In the genomic region with DNA sequence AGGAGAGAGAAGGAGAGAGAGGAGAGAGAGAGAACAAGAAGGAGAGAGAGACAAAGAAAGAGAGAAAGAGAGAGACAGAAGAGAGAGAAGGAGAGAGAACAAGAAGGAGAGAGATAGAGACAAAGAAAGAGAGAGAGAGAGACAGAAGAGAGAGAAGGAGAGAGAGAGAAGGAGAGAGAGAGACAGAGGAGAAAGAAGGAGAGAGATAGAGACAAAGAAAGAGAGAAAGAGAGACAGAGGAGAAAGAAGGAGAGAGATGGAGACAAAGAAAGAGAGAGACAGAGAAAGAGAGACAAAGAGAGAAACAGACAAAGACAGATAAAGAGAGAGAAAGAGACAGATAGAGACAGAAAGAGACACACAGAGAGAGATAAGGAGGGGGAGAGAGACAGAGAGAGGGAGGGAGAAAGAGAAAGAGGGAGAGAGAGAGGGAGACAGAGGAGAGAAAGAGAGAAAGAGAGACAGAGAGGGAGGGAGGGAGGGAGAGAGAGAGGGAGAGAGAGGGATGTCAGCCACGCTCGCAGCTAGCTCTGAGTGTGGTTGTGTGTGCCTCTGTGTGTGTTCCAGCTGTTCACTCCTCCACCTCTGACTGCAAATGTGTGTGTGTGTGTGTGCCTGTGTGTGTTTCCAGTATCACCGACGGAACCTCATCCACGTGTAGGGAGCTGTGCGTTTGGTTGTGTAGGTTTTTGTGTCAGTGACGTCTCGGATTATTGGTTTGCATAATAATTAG, we compare ENCODE assay signal across 21 cellular contexts.
DNase-seq lines count a peak whose midpoint lies in the region; ATAC-seq and TF ChIP-seq lines count a peak whose summit lies in the region.
"Had no signal": no experiment of that assay in that cellular context is flagged by ENCODE, and none has a peak within 500 bp of the region (broad histone marks: within the 10 kb centered on the region; RNA-seq: fewer than 3 reads in every experiment).

No MANE protein-coding gene starts in this region.

- ATAC-seq in WTC11 (no peak), GM21423 (IDR thresholded peaks at IDR 0.05; ENCODE audit: unreplicated experiment) (no peak), aorta (ENCODE audit: low FRiP score) (no peak)

- CTCF ChIA-PET in activated naive CD4-positive, alpha-beta T cell treated with anti-CD3 and anti-CD28 coated beads, Interleukin-2, amount 10 ng/mL, durations not matched to agents 7 days and 5 days (lab: Charles Lee) = no interaction called here
- CTCF ChIA-PET in WTC11 (lab: Charles Lee) = no interaction called here

- H3K27me3 Mint-ChIP-seq in activated naive CD4-positive, alpha-beta T cell treated with anti-CD3 and anti-CD28 coated beads, Interleukin-2, amount 10 ng/mL, durations not matched to agents 7 days and 5 days = peaks cover 47% of the 10 kb centered on the region
- peaks cover 21% of the 10 kb centered on the region for H3K27me3 Mint-ChIP-seq in WTC11 (ENCODE audit: low read depth)

- peaks cover 2% of the 10 kb centered on the region for H3K9me3 ChIP-seq in aorta (ENCODE audit: control insufficient read depth, low read length)
- H3K9me3 ChIP-seq: BLaER1, SK-N-SH had no signal

- H3K4me3 ChIP-seq in aorta (ENCODE audit: low read length in 2 of 2) = no peak overlapping the region
- H3K4me3 ChIP-seq: BLaER1, Peyer's patch had no signal

- H3K27me3 ChIP-seq in aorta (ENCODE audit: control insufficient read depth in 1 of 2, insufficient read depth in 2 of 2, low read length in 1 of 2) = no peaks in the 10 kb centered on the region
- H3K27me3 ChIP-seq: BLaER1, Peyer's patch had no signal

- no peaks in the 10 kb centered on the region for H3K36me3 ChIP-seq in aorta (ENCODE audit: control insufficient read depth in 1 of 2, insufficient read depth in 2 of 2, low read length in 1 of 2)
- H3K36me3 ChIP-seq: BLaER1, Peyer's patch had no signal

- H3K36me3 Mint-ChIP-seq in activated naive CD4-positive, alpha-beta T cell treated with anti-CD3 and anti-CD28 coated beads, Interleukin-2, amount 10 ng/mL, durations not matched to agents 7 days and 5 days = no peaks in the 10 kb centered on the region
- no peaks in the 10 kb centered on the region for H3K36me3 Mint-ChIP-seq in WTC11
- H3K36me3 Mint-ChIP-seq: CD4-positive, alpha-beta memory T cell; IgD-negative memory B cell had no signal

- H3K9me3 Mint-ChIP-seq in activated naive CD4-positive, alpha-beta T cell treated with anti-CD3 and anti-CD28 coated beads, Interleukin-2, amount 10 ng/mL, durations not matched to agents 7 days and 5 days = peaks cover 13% of the 10 kb centered on the region
- peaks cover 11% of the 10 kb centered on the region for H3K9me3 Mint-ChIP-seq in WTC11

- H3K4me3 Mint-ChIP-seq in activated naive CD4-positive, alpha-beta T cell treated with anti-CD3 and anti-CD28 coated beads, Interleukin-2, amount 10 ng/mL, durations not matched to agents 7 days and 5 days = no peak overlapping the region
- H3K4me3 Mint-ChIP-seq in WTC11 = no peak overlapping the region
- H3K4me3 Mint-ChIP-seq: CD4-positive, alpha-beta memory T cell had no signal

- intact Hi-C loops in aorta (cut with DNase I) = no loop called here

- peak; percentile 5 for DNase-seq in activated naive CD4-positive, alpha-beta T cell treated with anti-CD3 and anti-CD28 coated beads, Interleukin-2, amount 50 U/mL, for 16 hours
- DNase-seq in activated naive CD4-positive, alpha-beta T cell treated with anti-CD3 and anti-CD28 coated beads, Interleukin-2, amount 10 ng/mL, durations not matched to agents 7 days and 5 days = no peak
- DNase-seq in WTC11 (ENCODE audit: low spot score) (no peak), mesenteric fat pad (ENCODE audit: low spot score) (peak; percentile 68), D341Med (ENCODE audit: low spot score) (no peak), NCI-H187 (lab: John Stamatoyannopoulos, UW) (no peak), aorta (no peak)
- DNase-seq: 8988T; Calu3; CD4-positive, alpha-beta memory T cell; DMS53; NCI-H1105; NCI-H510A; NCI-H748 treated with DMSO at 0.1 percent for 48 hours; NK-92 treated with Interleukin-12 subunit alpha and Interleukin-12 subunit beta, amount 100 ng/mL, for 24 hours; Peyer's patch; SHP77 treated with DMSO at 0.1 percent for 48 hours; SK-N-SH had no signal

- H3K4me1 ChIP-seq in aorta (ENCODE audit: control insufficient read depth in 1 of 2, insufficient read depth in 2 of 2, low read length in 2 of 2) = no peaks in the 10 kb centered on the region
- H3K4me1 ChIP-seq: BLaER1, Peyer's patch had no signal

- 15 to 21% methylated on average over 8 of the region's 8 CpGs for WGBS in aorta, 2 donors

- H3K27ac ChIP-seq in aorta (ENCODE audit: low read depth in 1 of 2, low read length in 2 of 2) = no peak overlapping the region
- H3K27ac ChIP-seq: BLaER1, Peyer's patch had no signal

- POLR2A ChIA-PET in WTC11 (lab: Charles Lee) = no interaction called here

- TF ChIP-seq CTCF in WTC11 (IDR thresholded peaks at IDR 0.05) = no peak

- H3K27ac Mint-ChIP-seq in activated naive CD4-positive, alpha-beta T cell treated with anti-CD3 and anti-CD28 coated beads, Interleukin-2, amount 10 ng/mL, durations not matched to agents 7 days and 5 days = no peak overlapping the region
- no peak overlapping the region for H3K27ac Mint-ChIP-seq in WTC11
- H3K27ac Mint-ChIP-seq: CD4-positive, alpha-beta memory T cell; IgD-negative memory B cell had no signal

- H3K4me1 Mint-ChIP-seq in activated naive CD4-positive, alpha-beta T cell treated with anti-CD3 and anti-CD28 coated beads, Interleukin-2, amount 10 ng/mL, durations not matched to agents 7 days and 5 days = peaks cover 5% of the 10 kb centered on the region
- H3K4me1 Mint-ChIP-seq in WTC11 = peaks cover 52% of the 10 kb centered on the region

TF ChIP-seq in WTC11, 78 proteins besides CTCF, POLR2A, EP300 and RAD21:
- TF ChIP-seq MYBL2 (CRISPR knock-in tag; IDR thresholded peaks at IDR 0.05) (no peak), ZBTB43 (CRISPR knock-in tag; IDR thresholded peaks at IDR 0.05) (peak; percentile 85; the same call in 1 of the 2 replicates), ETV6 (CRISPR knock-in tag; IDR thresholded peaks at IDR 0.05) (no peak), FOXP1 (CRISPR knock-in tag; IDR thresholded peaks at IDR 0.05; ENCODE audit: borderline replicate concordance) (no peak)
- TF ChIP-seq, protein P1, sequence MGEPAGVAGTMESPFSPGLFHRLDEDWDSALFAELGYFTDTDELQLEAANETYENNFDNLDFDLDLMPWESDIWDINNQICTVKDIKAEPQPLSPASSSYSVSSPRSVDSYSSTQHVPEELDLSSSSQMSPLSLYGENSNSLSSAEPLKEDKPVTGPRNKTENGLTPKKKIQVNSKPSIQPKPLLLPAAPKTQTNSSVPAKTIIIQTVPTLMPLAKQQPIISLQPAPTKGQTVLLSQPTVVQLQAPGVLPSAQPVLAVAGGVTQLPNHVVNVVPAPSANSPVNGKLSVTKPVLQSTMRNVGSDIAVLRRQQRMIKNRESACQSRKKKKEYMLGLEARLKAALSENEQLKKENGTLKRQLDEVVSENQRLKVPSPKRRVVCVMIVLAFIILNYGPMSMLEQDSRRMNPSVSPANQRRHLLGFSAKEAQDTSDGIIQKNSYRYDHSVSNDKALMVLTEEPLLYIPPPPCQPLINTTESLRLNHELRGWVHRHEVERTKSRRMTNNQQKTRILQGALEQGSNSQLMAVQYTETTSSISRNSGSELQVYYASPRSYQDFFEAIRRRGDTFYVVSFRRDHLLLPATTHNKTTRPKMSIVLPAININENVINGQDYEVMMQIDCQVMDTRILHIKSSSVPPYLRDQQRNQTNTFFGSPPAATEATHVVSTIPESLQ (CRISPR knock-in tag; IDR thresholded peaks at IDR 0.05) = no peak
- TF ChIP-seq, protein P2, sequence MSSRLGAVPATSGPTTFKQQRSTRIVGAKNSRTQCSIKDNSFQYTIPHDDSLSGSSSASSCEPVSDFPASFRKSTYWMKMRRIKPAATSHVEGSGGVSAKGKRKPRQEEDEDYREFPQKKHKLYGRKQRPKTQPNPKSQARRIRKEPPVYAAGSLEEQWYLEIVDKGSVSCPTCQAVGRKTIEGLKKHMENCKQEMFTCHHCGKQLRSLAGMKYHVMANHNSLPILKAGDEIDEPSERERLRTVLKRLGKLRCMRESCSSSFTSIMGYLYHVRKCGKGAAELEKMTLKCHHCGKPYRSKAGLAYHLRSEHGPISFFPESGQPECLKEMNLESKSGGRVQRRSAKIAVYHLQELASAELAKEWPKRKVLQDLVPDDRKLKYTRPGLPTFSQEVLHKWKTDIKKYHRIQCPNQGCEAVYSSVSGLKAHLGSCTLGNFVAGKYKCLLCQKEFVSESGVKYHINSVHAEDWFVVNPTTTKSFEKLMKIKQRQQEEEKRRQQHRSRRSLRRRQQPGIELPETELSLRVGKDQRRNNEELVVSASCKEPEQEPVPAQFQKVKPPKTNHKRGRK (CRISPR knock-in tag; IDR thresholded peaks at IDR 0.05; ENCODE audit: borderline replicate concordance) = peak; percentile 87; the same call in 1 of the 2 replicates
TF ChIP-seq in WTC11: peak in this region for 2.

Comparison
In these comparisons a context has a peak if more than half of its experiments do, and no peak if none do; other contexts are left out.
1. DNase-seq: peak in activated naive CD4-positive, alpha-beta T cell treated with anti-CD3 and anti-CD28 coated beads, Interleukin-2, amount 50 U/mL, for 16 hours (single experiment) and mesenteric fat pad (single experiment); none in activated naive CD4-positive, alpha-beta T cell treated with anti-CD3 and anti-CD28 coated beads, Interleukin-2, amount 10 ng/mL, durations not matched to agents 7 days and 5 days (single experiment), WTC11 (single experiment), D341Med (single experiment), NCI-H187 (0 of 2) and aorta (0 of 2).